25 cellular contexts compared by ENCODE assay signal in genomic region chr7:1775389-1775788, GRCh38.
"Had no signal": no experiment of that assay in that cellular context is flagged by ENCODE, and none has a peak within 500 bp of the region (broad histone marks: within the 10 kb centered on the region; RNA-seq: fewer than 3 reads in every experiment).

No MANE protein-coding gene starts in this region.

- H3K4me3 ChIP-seq: coronary artery, dorsolateral prefrontal cortex, esophagus squamous epithelium, gastrocnemius medialis, heart right ventricle, left lung, lower lobe of right lung had no signal

- H3K27ac ChIP-seq: coronary artery, dorsolateral prefrontal cortex, epithelial cell of prostate, esophagus squamous epithelium, gastrocnemius medialis, heart right ventricle, left lung, lower lobe of right lung had no signal

- H3K27me3 ChIP-seq: dorsolateral prefrontal cortex, heart right ventricle, left lung had no signal

- H3K9me3 ChIP-seq: gastrocnemius medialis had no signal

- ATAC-seq: esophagus mucosa, gastrocnemius medialis, heart right ventricle, left cardiac atrium, left lung, left ventricle myocardium superior, lower lobe of right lung had no signal

- H3K36me3 ChIP-seq: esophagus squamous epithelium, gastrocnemius medialis, heart right ventricle, left lung, lower lobe of right lung had no signal

- DNase-seq: dermis blood vessel endothelial cell; dorsolateral prefrontal cortex; effector CD4-positive, alpha-beta T cell; effector memory CD4-positive, alpha-beta T cell; erythroblast; esophagus squamous epithelium; foreskin fibroblast; foreskin melanocyte; gastrocnemius medialis; glutamatergic neuron; heart right ventricle; hippocampal formation; left cardiac atrium; left lung; left ventricle myocardium superior; lower lobe of right lung; mesenchymal stem cell; midbrain had no signal

- FAIRE-seq: colon, endometrium, islet of Langerhans, keratinocyte had no signal

- H3K4me1 ChIP-seq: esophagus squamous epithelium, gastrocnemius medialis, heart right ventricle, left lung, lower lobe of right lung had no signal
